8 cellular contexts compared by ENCODE assay signal in the genomic region with DNA sequence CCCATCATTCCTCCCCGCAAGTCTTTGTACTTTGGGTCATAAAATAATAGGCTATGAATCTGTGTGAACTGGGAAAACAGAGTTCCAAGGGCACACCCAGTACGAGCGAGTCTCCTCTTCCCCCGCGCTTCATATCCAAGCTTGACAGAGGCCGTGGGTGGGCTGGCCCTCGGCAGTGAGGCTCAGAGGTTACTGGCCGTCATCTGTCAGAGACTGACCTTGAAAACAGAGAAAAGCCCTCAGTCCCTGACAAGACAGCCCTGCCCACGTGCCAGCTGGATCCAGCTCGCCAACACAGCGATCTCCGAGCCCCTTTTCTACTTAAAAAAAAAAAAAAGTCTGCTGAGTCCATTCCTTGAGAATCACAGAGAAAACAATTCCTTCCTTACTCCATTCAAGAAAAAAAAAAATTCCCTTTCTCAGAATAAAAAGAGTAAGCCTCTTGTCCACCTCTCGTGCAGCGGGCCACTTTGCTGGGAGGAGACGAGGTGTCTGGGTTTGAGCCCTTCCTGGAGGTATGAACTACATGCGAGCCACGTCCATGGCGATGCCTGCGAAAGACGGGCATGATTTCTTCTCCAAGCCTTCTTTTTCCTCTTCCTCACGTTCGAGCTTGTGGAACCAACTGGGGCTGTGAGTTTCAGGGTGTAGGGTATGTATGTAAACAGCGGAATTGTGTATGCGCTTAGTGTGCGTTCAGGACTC. TPM values are rescaled to one million over a fixed set of nuclear protein-coding genes. Genes with fewer than 3 reads are reported as not detected.
DNase-seq lines count a peak whose midpoint lies in the region; ATAC-seq and TF ChIP-seq lines count a peak whose summit lies in the region.

No MANE protein-coding gene starts in this region.

- H3K27ac ChIP-seq in right atrium auricular region: peak overlapping the region; percentile 45 to 57

- H3K9me3 Mint-ChIP-seq in activated CD4-positive, alpha-beta memory T cell treated with anti-CD3 and anti-CD28 coated beads for 36 hours: no peaks in the 10 kb centered on the region

- H3K9me3 ChIP-seq in right atrium auricular region: no peaks in the 10 kb centered on the region

- H3K4me3 Mint-ChIP-seq in activated CD4-positive, alpha-beta memory T cell treated with anti-CD3 and anti-CD28 coated beads for 36 hours: peak overlapping the region; percentile 51

- H3K27me3 ChIP-seq in right atrium auricular region: no peaks in the 10 kb centered on the region

- peaks cover 30% of the 10 kb centered on the region for H3K27me3 Mint-ChIP-seq in activated CD4-positive, alpha-beta memory T cell treated with anti-CD3 and anti-CD28 coated beads for 36 hours

- intact Hi-C loops in activated CD4-positive, alpha-beta memory T cell treated with anti-CD3 and anti-CD28 coated beads for 36 hours (cut with micrococcal nuclease): loop anchor here (5.0 to 10.0 kb wide), 5 partner anchors 63 to 1193 kb away; a partner anchor contains a TSS
- intact Hi-C loops in sciatic nerve (cut with DNase I): no loop called here

- peaks cover 12% of the 10 kb centered on the region for H3K4me1 Mint-ChIP-seq in activated CD4-positive, alpha-beta memory T cell treated with anti-CD3 and anti-CD28 coated beads for 36 hours (ENCODE audit: low read depth)

- CTCF ChIA-PET in activated CD4-positive, alpha-beta memory T cell treated with anti-CD3 and anti-CD28 coated beads for 36 hours (lab: Charles Lee): no interaction called here

- H3K36me3 ChIP-seq in right atrium auricular region: no peaks in the 10 kb centered on the region

- no peaks in the 10 kb centered on the region for H3K36me3 Mint-ChIP-seq in activated CD4-positive, alpha-beta memory T cell treated with anti-CD3 and anti-CD28 coated beads for 36 hours

- peak; percentile 11 for ATAC-seq in GM18907 (IDR thresholded peaks at IDR 0.05; ENCODE audit: unreplicated experiment)
- peak; percentile 67 for ATAC-seq in sciatic nerve
- no peak for ATAC-seq in GM21717 (IDR thresholded peaks at IDR 0.05; ENCODE audit: unreplicated experiment)
- ATAC-seq in HG02642 (IDR thresholded peaks at IDR 0.05; ENCODE audit: poor library complexity, unreplicated experiment): no peak

- POLR2A ChIA-PET in activated CD4-positive, alpha-beta memory T cell treated with anti-CD3 and anti-CD28 coated beads for 36 hours (lab: Charles Lee): no interaction called here

- peaks cover 0 to 15% of the 10 kb centered on the region in 2 donors for H3K4me1 ChIP-seq in right atrium auricular region

- no peak for DNase-seq in activated CD4-positive, alpha-beta memory T cell treated with anti-CD3 and anti-CD28 coated beads for 36 hours
- peak; percentile 63 for DNase-seq in right atrium auricular region (ENCODE audit: low spot score)
- peak; percentile 66 for DNase-seq in sciatic nerve (ENCODE audit: low spot score)
- no peak for DNase-seq in NK-92 treated with Interleukin-12 subunit alpha and Interleukin-12 subunit beta, amount 100 ng/mL, for 24 hours (lab: John Stamatoyannopoulos, UW)
- DNase-seq in putamen (ENCODE audit: low spot score): no peak

- no peak for TF ChIP-seq CTCF in right atrium auricular region (IDR thresholded peaks at IDR 0.05)

- peak overlapping the region; percentile 77 to 79 for H3K4me3 ChIP-seq in right atrium auricular region

- H3K27ac Mint-ChIP-seq in activated CD4-positive, alpha-beta memory T cell treated with anti-CD3 and anti-CD28 coated beads for 36 hours: no peak overlapping the region

RNA-seq across cellular contexts. Expression of a gene that starts 0.8 kb away (rescaled TPM):
- total RNA-seq in activated CD4-positive, alpha-beta memory T cell treated with anti-CD3 and anti-CD28 coated beads for 36 hours: not detected
- 10 to 100 TPM in 1 of 2 donors, 1 to 10 TPM in 1; 8.3 to 15.7 TPM for total RNA-seq in right atrium auricular region
- total RNA-seq in sciatic nerve: 42.1 TPM

Comparison
In these comparisons a context has a peak if more than half of its experiments do, and no peak if none do; other contexts are left out.
1. ATAC-seq: peak in GM18907 (single experiment) and sciatic nerve (single experiment); none in GM21717 (single experiment) and HG02642 (single experiment).
2. DNase-seq: peak in right atrium auricular region (single experiment) and sciatic nerve (single experiment); none in activated CD4-positive, alpha-beta memory T cell treated with anti-CD3 and anti-CD28 coated beads for 36 hours (single experiment), NK-92 treated with Interleukin-12 subunit alpha and Interleukin-12 subunit beta, amount 100 ng/mL, for 24 hours (single experiment) and putamen (single experiment).
3. RNA of a gene that starts 0.8 kb away (total RNA-seq): 42.1 TPM in sciatic nerve (single experiment) and 8.3 to 15.7 TPM in right atrium auricular region; not detected in activated CD4-positive, alpha-beta memory T cell treated with anti-CD3 and anti-CD28 coated beads for 36 hours; every median in the first group is over 4 times any median in the second.